In the genomic region with DNA sequence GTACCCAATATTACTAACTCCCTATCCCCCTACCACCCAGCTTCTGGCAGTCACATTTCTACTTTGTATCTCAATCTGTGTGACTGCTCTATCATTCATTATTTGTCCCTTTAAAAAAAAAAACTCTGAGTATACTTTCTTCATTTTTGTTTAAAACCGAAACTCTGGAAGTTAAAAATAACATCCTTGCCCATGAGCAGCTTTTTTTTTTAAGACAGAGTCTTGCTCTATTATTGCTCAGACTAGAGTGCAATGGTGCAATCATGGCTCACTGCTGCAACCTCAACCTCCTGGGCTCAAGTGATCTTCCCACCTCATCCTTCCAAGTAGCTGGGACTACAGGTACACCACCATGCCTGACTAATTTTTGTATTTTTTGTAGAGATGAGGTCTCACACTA, we compare ENCODE assay signal across 11 cellular contexts. TPM values are rescaled to one million over a fixed set of nuclear protein-coding genes. Genes with fewer than 3 reads are reported as not detected.
DNase-seq lines count a peak whose midpoint lies in the region; ATAC-seq and TF ChIP-seq lines count a peak whose summit lies in the region.
"Had no signal": no experiment of that assay in that cellular context is flagged by ENCODE, and none has a peak within 500 bp of the region (broad histone marks: within the 10 kb centered on the region; RNA-seq: fewer than 3 reads in every experiment).

No MANE protein-coding gene starts in this region.

- H3K9me3 Mint-ChIP-seq in CD8-positive, alpha-beta T cell = no peaks in the 10 kb centered on the region
- no peaks in the 10 kb centered on the region for H3K9me3 Mint-ChIP-seq in activated B cell treated with CpG ODN at 0.5 μM for 24 hours

- ATAC-seq in CD8-positive, alpha-beta T cell = no peak
- ATAC-seq in activated B cell treated with CpG ODN at 0.5 μM for 24 hours (ENCODE audit: low read depth) (no peak), GM19397 (IDR thresholded peaks at IDR 0.05; ENCODE audit: unreplicated experiment) (no peak)

- H3K36me3 Mint-ChIP-seq in CD8-positive, alpha-beta T cell = peaks cover 24% of the 10 kb centered on the region
- peaks cover 21% of the 10 kb centered on the region for H3K36me3 Mint-ChIP-seq in activated B cell treated with CpG ODN at 0.5 μM for 24 hours (ENCODE audit: low read depth)

- no peak for TF ChIP-seq POLR2A in esophagus squamous epithelium (IDR thresholded peaks at IDR 0.05)
- TF ChIP-seq POLR2A in prostate gland (IDR thresholded peaks at IDR 0.05) = no peak

- peaks cover 9% of the 10 kb centered on the region; the same call in 1 of the 2 replicates for H3F3A ChIP-seq in GM23248 (ENCODE audit: insufficient read depth)

- H3K9ac ChIP-seq in GM23248 = peak overlapping the region; percentile 51

- TF ChIP-seq CTCF in CD8-positive, alpha-beta T cell (IDR thresholded peaks at IDR 0.05) = no peak
- TF ChIP-seq CTCF in activated B cell treated with CpG ODN at 0.5 μM for 24 hours (IDR thresholded peaks at IDR 0.05) (no peak), esophagus squamous epithelium (IDR thresholded peaks at IDR 0.05) (no peak), prostate gland (IDR thresholded peaks at IDR 0.05) (no peak)

- H3K27ac ChIP-seq in CD8-positive, alpha-beta T cell (ENCODE audit: low read depth, low read length) = no peak overlapping the region
- peak overlapping the region; percentile 57 for H3K27ac ChIP-seq in GM23248
- peak overlapping the region in 2 of 4 donors; percentile 2 to 18 for H3K27ac ChIP-seq in esophagus squamous epithelium
- no peak overlapping the region for H3K27ac ChIP-seq in prostate gland
- H3K27ac ChIP-seq: SJSA1 had no signal

- H4K20me1 ChIP-seq in GM23248 (ENCODE audit: insufficient read depth) = peaks cover 9% of the 10 kb centered on the region; the same call in 1 of the 2 replicates

- POLR2A ChIA-PET in CD8-positive, alpha-beta T cell (lab: Charles Lee) = no interaction called here
- POLR2A ChIA-PET in activated B cell treated with CpG ODN at 0.5 μM for 24 hours (lab: Charles Lee) = interaction anchor here (0.6 to 2.2 kb wide), 2 partner anchors 16 to 76 kb away, joined by 3 to 9 read pairs; a partner anchor contains a TSS

- H3K27me3 ChIP-seq in CD8-positive, alpha-beta T cell (ENCODE audit: insufficient read depth, low read length) = no peaks in the 10 kb centered on the region
- no peaks in the 10 kb centered on the region for H3K27me3 ChIP-seq in GM23248 (replicated peaks; ENCODE audit: insufficient read depth)
- no peaks in the 10 kb centered on the region for H3K27me3 ChIP-seq in esophagus squamous epithelium
- no peaks in the 10 kb centered on the region for H3K27me3 ChIP-seq in MG63
- H3K27me3 ChIP-seq in prostate gland (replicated peaks; ENCODE audit: insufficient read depth) = no peaks in the 10 kb centered on the region
- H3K27me3 ChIP-seq: SJSA1 had no signal

- no peaks in the 10 kb centered on the region for H3K36me3 ChIP-seq in CD8-positive, alpha-beta T cell (ENCODE audit: insufficient read depth, low read length)
- H3K36me3 ChIP-seq in GM23248 (ENCODE audit: low read depth) (peaks cover 3% of the 10 kb centered on the region; the same call in 1 of the 2 replicates), esophagus squamous epithelium (peaks cover 0 to 16% (median 0%) of the 10 kb centered on the region in 3 donors), MG63 (peaks cover 2% of the 10 kb centered on the region; the same call in 1 of the 2 replicates), prostate gland (no peaks in the 10 kb centered on the region)
- H3K36me3 ChIP-seq: SJSA1 had no signal

- H3K27me3 Mint-ChIP-seq in CD8-positive, alpha-beta T cell (ENCODE audit: low read depth) = no peaks in the 10 kb centered on the region
- no peaks in the 10 kb centered on the region for H3K27me3 Mint-ChIP-seq in activated B cell treated with CpG ODN at 0.5 μM for 24 hours

- peaks cover 64% of the 10 kb centered on the region for H3K4me1 Mint-ChIP-seq in CD8-positive, alpha-beta T cell (ENCODE audit: low read depth)
- peaks cover 62% of the 10 kb centered on the region for H3K4me1 Mint-ChIP-seq in activated B cell treated with CpG ODN at 0.5 μM for 24 hours

- H3K4me3 Mint-ChIP-seq in CD8-positive, alpha-beta T cell = no peak overlapping the region
- H3K4me3 Mint-ChIP-seq in activated B cell treated with CpG ODN at 0.5 μM for 24 hours = peak overlapping the region; percentile 44

- H3K4me1 ChIP-seq in CD8-positive, alpha-beta T cell (ENCODE audit: insufficient read depth, low read length) = peaks cover 29% of the 10 kb centered on the region
- peaks cover 17% of the 10 kb centered on the region for H3K4me1 ChIP-seq in GM23248 (ENCODE audit: insufficient read depth)
- H3K4me1 ChIP-seq in esophagus squamous epithelium = peaks cover 0 to 70% (median 13%) of the 10 kb centered on the region in 3 donors
- no peaks in the 10 kb centered on the region for H3K4me1 ChIP-seq in prostate gland (replicated peaks)
- H3K4me1 ChIP-seq: SJSA1 had no signal

- DNase-seq in CD8-positive, alpha-beta T cell = no peak
- DNase-seq in GM23248 (peak; percentile 71), activated B cell treated with CpG ODN at 0.5 μM for 24 hours (no peak), myocyte (ENCODE audit: low read depth) (peak; percentile 16), esophagus squamous epithelium (lab: John Stamatoyannopoulos, UW) (no peak), MG63 (no peak), prostate gland (ENCODE audit: low spot score) (no peak)
- DNase-seq: NCI-H2029 treated with DMSO at 0.1 percent for 48 hours; stimulated activated CD8-positive, alpha-beta memory T cell treated with anti-CD3 and anti-CD28 coated beads, Interleukin-4, amount 100 ng/mL, for 48 hours had no signal

- no peaks in the 10 kb centered on the region for H3K9me3 ChIP-seq in CD8-positive, alpha-beta T cell (ENCODE audit: low read length)
- H3K9me3 ChIP-seq in GM23248 (ENCODE audit: low read depth) (no peaks in the 10 kb centered on the region), esophagus squamous epithelium (no peaks in the 10 kb centered on the region), MG63 (no peaks in the 10 kb centered on the region), prostate gland (no peaks in the 10 kb centered on the region)
- H3K9me3 ChIP-seq: SJSA1 had no signal

- intact Hi-C loops in CD8-positive, alpha-beta T cell (cut with DNase I, micrococcal nuclease) = no loop called here
- intact Hi-C loops in activated B cell treated with CpG ODN at 0.5 μM for 24 hours (cut with micrococcal nuclease) (no loop called here), esophagus squamous epithelium (cut with DNase I) (no loop called here), prostate gland (cut with DNase I) (no loop called here)

- H3K9me2 ChIP-seq in GM23248 (ENCODE audit: insufficient read depth) = no peaks in the 10 kb centered on the region

- H3K4me3 ChIP-seq in CD8-positive, alpha-beta T cell (ENCODE audit: low read depth, low read length) = no peak overlapping the region
- H3K4me3 ChIP-seq in GM23248 = no peak overlapping the region
- no peak overlapping the region for H3K4me3 ChIP-seq in esophagus squamous epithelium
- H3K4me3 ChIP-seq in MG63 = no peak overlapping the region
- H3K4me3 ChIP-seq in prostate gland = no peak overlapping the region
- H3K4me3 ChIP-seq: SJSA1 had no signal

- in situ Hi-C loops in GM23248 (cut with MboI) = no loop called here

- H2AFZ ChIP-seq in GM23248 = no peak overlapping the region

- peak overlapping the region; percentile 7 for H3K27ac Mint-ChIP-seq in CD8-positive, alpha-beta T cell
- H3K27ac Mint-ChIP-seq in activated B cell treated with CpG ODN at 0.5 μM for 24 hours = peak overlapping the region; percentile 56

- WGBS in GM23248 (ENCODE audit: low coverage in 1 of 2, low lambda C conversion rate in 2 of 2, missing lambda C conversion rate in 2 of 2), 2 experiments = 10 to 25% methylated on average over 1 of the region's 1 CpG
- 39 to 47% methylated on average over 1 of the region's 1 CpG for WGBS in esophagus squamous epithelium, 2 donors
- 44% methylated on average over 1 of the region's 1 CpG for WGBS in prostate gland

- CTCF ChIA-PET in CD8-positive, alpha-beta T cell (lab: Charles Lee) = no interaction called here
- CTCF ChIA-PET in activated B cell treated with CpG ODN at 0.5 μM for 24 hours (lab: Charles Lee) = no interaction called here

- H3K79me2 ChIP-seq in GM23248 (ENCODE audit: insufficient read depth) = peaks cover 99% of the 10 kb centered on the region

- peak overlapping the region; percentile 41 for H3K4me2 ChIP-seq in GM23248 (ENCODE audit: unreplicated experiment)

RNA-seq across cellular contexts. Expression of a gene that starts 15.8 kb away (rescaled TPM):
- 10 to 100 TPM; 33.1 to 35.8 TPM for total RNA-seq in CD8-positive, alpha-beta T cell
- 22.3 and 26.7 TPM in 2 replicates for total RNA-seq in GM23248 (2014; rRNA removed; shearing (Covaris generic))
- polyA plus RNA-seq in GM23248 (2016; fragmentation: Nextera tagmentation; extraction: Ambion mirVana) = 127 and 133 TPM in 2 replicates
- 54.4 and 64.0 TPM in 2 replicates for total RNA-seq in activated B cell treated with CpG ODN at 0.5 μM for 24 hours
- 18.4 and 24.5 TPM in 2 replicates for total RNA-seq in myocyte
- 88.5 TPM for polyA plus RNA-seq in myocyte (2012)
- total RNA-seq in esophagus squamous epithelium = 10 to 100 TPM; 28.1 to 37.6 (median 35.3) TPM
- 7.9 and 11.7 TPM in 2 replicates for total RNA-seq in MG63 (2014; rRNA removed; shearing (Covaris generic); ENCODE audit: low replicate concordance)
- 10 to 100 TPM; 25.6 to 30.3 TPM for total RNA-seq in prostate gland

Comparison
In these comparisons a context has a peak if more than half of its experiments do, and no peak if none do; other contexts are left out.
1. DNase-seq: peak in GM23248 (single experiment) and myocyte (single experiment); none in CD8-positive, alpha-beta T cell (0 of 7), activated B cell treated with CpG ODN at 0.5 μM for 24 hours (single experiment), esophagus squamous epithelium (single experiment), MG63 (single experiment) and prostate gland (single experiment).